In genomic region chr15:80058851-80059785, GRCh38 we compare ENCODE assay signal across 1 cellular context.
A peak's percentile ranks its signal among the peaks of the same experiment; 100 is the strongest.
TF ChIP-seq lines count a peak whose summit lies in the region.

TSS of gene ZFAND6 (plus strand) at chr15:80059676. CDS start at chr15:80120345, 60,669 bp downstream.

TF ChIP-seq in HepG2, 621 proteins besides CTCF, POLR2A, EP300 and RAD21 (continued from another document and continues in another):
- TF ChIP-seq, protein P1, sequence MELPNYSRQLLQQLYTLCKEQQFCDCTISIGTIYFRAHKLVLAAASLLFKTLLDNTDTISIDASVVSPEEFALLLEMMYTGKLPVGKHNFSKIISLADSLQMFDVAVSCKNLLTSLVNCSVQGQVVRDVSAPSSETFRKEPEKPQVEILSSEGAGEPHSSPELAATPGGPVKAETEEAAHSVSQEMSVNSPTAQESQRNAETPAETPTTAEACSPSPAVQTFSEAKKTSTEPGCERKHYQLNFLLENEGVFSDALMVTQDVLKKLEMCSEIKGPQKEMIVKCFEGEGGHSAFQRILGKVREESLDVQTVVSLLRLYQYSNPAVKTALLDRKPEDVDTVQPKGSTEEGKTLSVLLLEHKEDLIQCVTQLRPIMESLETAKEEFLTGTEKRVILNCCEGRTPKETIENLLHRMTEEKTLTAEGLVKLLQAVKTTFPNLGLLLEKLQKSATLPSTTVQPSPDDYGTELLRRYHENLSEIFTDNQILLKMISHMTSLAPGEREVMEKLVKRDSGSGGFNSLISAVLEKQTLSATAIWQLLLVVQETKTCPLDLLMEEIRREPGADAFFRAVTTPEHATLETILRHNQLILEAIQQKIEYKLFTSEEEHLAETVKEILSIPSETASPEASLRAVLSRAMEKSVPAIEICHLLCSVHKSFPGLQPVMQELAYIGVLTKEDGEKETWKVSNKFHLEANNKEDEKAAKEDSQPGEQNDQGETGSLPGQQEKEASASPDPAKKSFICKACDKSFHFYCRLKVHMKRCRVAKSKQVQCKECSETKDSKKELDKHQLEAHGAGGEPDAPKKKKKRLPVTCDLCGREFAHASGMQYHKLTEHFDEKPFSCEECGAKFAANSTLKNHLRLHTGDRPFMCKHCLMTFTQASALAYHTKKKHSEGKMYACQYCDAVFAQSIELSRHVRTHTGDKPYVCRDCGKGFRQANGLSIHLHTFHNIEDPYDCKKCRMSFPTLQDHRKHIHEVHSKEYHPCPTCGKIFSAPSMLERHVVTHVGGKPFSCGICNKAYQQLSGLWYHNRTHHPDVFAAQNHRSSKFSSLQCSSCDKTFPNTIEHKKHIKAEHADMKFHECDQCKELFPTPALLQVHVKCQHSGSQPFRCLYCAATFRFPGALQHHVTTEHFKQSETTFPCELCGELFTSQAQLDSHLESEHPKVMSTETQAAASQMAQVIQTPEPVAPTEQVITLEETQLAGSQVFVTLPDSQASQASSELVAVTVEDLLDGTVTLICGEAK (IDR thresholded peaks at IDR 0.05): no peak
- TF ChIP-seq, protein P1 (CRISPR knock-in tag; IDR thresholded peaks at IDR 0.05): no peak; the same call in 1 of the 2 replicates
- TF ChIP-seq ZNF564 (CRISPR knock-in tag; IDR thresholded peaks at IDR 0.05): no peak
- TF ChIP-seq ZNF296 (CRISPR knock-in tag; conservative IDR thresholded peaks at IDR 0.05): no peak
- TF ChIP-seq PAXIP1 (CRISPR knock-in tag; conservative IDR thresholded peaks at IDR 0.05): peak; percentile 52; the same call in 1 of the 2 replicates
- no peak for TF ChIP-seq ZBTB8A (CRISPR knock-in tag; IDR thresholded peaks at IDR 0.05; ENCODE audit: borderline replicate concordance, low read depth)
- TF ChIP-seq ARNTL (CRISPR knock-in tag; IDR thresholded peaks at IDR 0.05): peak; percentile 81
- TF ChIP-seq MAZ (IDR thresholded peaks at IDR 0.05; ENCODE audit: borderline replicate concordance, low read depth, low read length): peak; percentile 98
- TF ChIP-seq MAZ (CRISPR knock-in tag; IDR thresholded peaks at IDR 0.05; ENCODE audit: low read depth): no peak
- TF ChIP-seq, protein P2, sequence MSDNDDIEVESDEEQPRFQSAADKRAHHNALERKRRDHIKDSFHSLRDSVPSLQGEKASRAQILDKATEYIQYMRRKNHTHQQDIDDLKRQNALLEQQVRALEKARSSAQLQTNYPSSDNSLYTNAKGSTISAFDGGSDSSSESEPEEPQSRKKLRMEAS (IDR thresholded peaks at IDR 0.05): peak; percentile 52; the same call in 1 of the 2 replicates
- no peak for TF ChIP-seq MIXL1 (CRISPR knock-in tag; IDR thresholded peaks at IDR 0.05)
- no peak for TF ChIP-seq ZNF816 (CRISPR knock-in tag; IDR thresholded peaks at IDR 0.05; ENCODE audit: borderline replicate concordance)
- no peak for TF ChIP-seq ZNF225 (CRISPR knock-in tag; IDR thresholded peaks at IDR 0.05)
- no peak for TF ChIP-seq ZNF615 (CRISPR knock-in tag; IDR thresholded peaks at IDR 0.05; ENCODE audit: borderline replicate concordance)
- no peak for TF ChIP-seq GABPA (IDR thresholded peaks at IDR 0.05; ENCODE audit: low read depth, low read length)
- TF ChIP-seq GABPA (CRISPR knock-in tag; IDR thresholded peaks at IDR 0.05; ENCODE audit: low read depth): peak; percentile 8; the same call in 1 of the 2 replicates
- TF ChIP-seq ZSCAN9 (CRISPR knock-in tag; IDR thresholded peaks at IDR 0.05; ENCODE audit: borderline replicate concordance): no peak
- TF ChIP-seq SIN3B (IDR thresholded peaks at IDR 0.05; ENCODE audit: low read length): no peak
- TF ChIP-seq DPF2 (CRISPR knock-in tag; IDR thresholded peaks at IDR 0.05; ENCODE audit: borderline replicate concordance, low read depth): 0 out of 2 replicates have a peak, but pooled peaks have one; percentile 29
- TF ChIP-seq MTA3 (CRISPR knock-in tag; IDR thresholded peaks at IDR 0.05): no peak
- no peak for TF ChIP-seq KLF12 (CRISPR knock-in tag; IDR thresholded peaks at IDR 0.05; ENCODE audit: borderline replicate concordance)
- peak; percentile 25; the same call in 1 of the 2 replicates for TF ChIP-seq TBX2 (CRISPR knock-in tag; IDR thresholded peaks at IDR 0.05; ENCODE audit: borderline replicate concordance)
- TF ChIP-seq, protein P3, sequence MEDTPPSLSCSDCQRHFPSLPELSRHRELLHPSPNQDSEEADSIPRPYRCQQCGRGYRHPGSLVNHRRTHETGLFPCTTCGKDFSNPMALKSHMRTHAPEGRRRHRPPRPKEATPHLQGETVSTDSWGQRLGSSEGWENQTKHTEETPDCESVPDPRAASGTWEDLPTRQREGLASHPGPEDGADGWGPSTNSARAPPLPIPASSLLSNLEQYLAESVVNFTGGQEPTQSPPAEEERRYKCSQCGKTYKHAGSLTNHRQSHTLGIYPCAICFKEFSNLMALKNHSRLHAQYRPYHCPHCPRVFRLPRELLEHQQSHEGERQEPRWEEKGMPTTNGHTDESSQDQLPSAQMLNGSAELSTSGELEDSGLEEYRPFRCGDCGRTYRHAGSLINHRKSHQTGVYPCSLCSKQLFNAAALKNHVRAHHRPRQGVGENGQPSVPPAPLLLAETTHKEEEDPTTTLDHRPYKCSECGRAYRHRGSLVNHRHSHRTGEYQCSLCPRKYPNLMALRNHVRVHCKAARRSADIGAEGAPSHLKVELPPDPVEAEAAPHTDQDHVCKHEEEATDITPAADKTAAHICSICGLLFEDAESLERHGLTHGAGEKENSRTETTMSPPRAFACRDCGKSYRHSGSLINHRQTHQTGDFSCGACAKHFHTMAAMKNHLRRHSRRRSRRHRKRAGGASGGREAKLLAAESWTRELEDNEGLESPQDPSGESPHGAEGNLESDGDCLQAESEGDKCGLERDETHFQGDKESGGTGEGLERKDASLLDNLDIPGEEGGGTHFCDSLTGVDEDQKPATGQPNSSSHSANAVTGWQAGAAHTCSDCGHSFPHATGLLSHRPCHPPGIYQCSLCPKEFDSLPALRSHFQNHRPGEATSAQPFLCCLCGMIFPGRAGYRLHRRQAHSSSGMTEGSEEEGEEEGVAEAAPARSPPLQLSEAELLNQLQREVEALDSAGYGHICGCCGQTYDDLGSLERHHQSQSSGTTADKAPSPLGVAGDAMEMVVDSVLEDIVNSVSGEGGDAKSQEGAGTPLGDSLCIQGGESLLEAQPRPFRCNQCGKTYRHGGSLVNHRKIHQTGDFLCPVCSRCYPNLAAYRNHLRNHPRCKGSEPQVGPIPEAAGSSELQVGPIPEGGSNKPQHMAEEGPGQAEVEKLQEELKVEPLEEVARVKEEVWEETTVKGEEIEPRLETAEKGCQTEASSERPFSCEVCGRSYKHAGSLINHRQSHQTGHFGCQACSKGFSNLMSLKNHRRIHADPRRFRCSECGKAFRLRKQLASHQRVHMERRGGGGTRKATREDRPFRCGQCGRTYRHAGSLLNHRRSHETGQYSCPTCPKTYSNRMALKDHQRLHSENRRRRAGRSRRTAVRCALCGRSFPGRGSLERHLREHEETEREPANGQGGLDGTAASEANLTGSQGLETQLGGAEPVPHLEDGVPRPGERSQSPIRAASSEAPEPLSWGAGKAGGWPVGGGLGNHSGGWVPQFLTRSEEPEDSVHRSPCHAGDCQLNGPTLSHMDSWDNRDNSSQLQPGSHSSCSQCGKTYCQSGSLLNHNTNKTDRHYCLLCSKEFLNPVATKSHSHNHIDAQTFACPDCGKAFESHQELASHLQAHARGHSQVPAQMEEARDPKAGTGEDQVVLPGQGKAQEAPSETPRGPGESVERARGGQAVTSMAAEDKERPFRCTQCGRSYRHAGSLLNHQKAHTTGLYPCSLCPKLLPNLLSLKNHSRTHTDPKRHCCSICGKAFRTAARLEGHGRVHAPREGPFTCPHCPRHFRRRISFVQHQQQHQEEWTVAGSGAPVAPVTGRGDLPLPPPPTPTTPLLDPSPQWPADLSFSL (CRISPR knock-in tag; IDR thresholded peaks at IDR 0.05): no peak
- no peak for TF ChIP-seq NCOA2 (CRISPR knock-in tag; IDR thresholded peaks at IDR 0.05)
- TF ChIP-seq ZNF207 (IDR thresholded peaks at IDR 0.05; ENCODE audit: borderline replicate concordance): no peak
- TF ChIP-seq ZNF501 (CRISPR knock-in tag; IDR thresholded peaks at IDR 0.05): no peak; the same call in none of the 2 replicates
- TF ChIP-seq ZKSCAN8 (CRISPR knock-in tag; IDR thresholded peaks at IDR 0.05; ENCODE audit: borderline replicate concordance): no peak
- no peak for TF ChIP-seq ZNF101 (CRISPR knock-in tag; IDR thresholded peaks at IDR 0.05; ENCODE audit: borderline replicate concordance, low read depth)
- no peak for TF ChIP-seq ZNF326 (CRISPR knock-in tag; IDR thresholded peaks at IDR 0.05; ENCODE audit: borderline replicate concordance)
- TF ChIP-seq ZNF605 (CRISPR knock-in tag; IDR thresholded peaks at IDR 0.05): 0 out of 2 replicates have a peak, but pooled peaks have one; percentile 74
- TF ChIP-seq, protein P4, sequence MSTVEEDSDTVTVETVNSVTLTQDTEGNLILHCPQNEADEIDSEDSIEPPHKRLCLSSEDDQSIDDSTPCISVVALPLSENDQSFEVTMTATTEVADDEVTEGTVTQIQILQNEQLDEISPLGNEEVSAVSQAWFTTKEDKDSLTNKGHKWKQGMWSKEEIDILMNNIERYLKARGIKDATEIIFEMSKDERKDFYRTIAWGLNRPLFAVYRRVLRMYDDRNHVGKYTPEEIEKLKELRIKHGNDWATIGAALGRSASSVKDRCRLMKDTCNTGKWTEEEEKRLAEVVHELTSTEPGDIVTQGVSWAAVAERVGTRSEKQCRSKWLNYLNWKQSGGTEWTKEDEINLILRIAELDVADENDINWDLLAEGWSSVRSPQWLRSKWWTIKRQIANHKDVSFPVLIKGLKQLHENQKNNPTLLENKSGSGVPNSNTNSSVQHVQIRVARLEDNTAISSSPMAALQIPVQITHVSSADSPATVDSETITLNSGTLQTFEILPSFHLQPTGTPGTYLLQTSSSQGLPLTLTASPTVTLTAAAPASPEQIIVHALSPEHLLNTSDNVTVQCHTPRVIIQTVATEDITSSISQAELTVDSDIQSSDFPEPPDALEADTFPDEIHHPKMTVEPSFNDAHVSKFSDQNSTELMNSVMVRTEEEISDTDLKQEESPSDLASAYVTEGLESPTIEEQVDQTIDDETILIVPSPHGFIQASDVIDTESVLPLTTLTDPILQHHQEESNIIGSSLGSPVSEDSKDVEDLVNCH (CRISPR knock-in tag; IDR thresholded peaks at IDR 0.05): no peak
- TF ChIP-seq PITX1 (CRISPR knock-in tag; IDR thresholded peaks at IDR 0.05): no peak; the same call in 1 of the 2 replicates
- peak; percentile 40; the same call in 1 of the 2 replicates for TF ChIP-seq ZNF264 (CRISPR knock-in tag; IDR thresholded peaks at IDR 0.05)
- peak; percentile 18; the same call in 1 of the 2 replicates for TF ChIP-seq FOXP4 (CRISPR knock-in tag; IDR thresholded peaks at IDR 0.05)
- TF ChIP-seq ELF1 (CRISPR knock-in tag; IDR thresholded peaks at IDR 0.05): 0 out of 2 replicates have a peak, but pooled peaks have one; percentile 11
- no peak for TF ChIP-seq PAF1 (CRISPR knock-in tag; IDR thresholded peaks at IDR 0.05)
- TF ChIP-seq ZMYM4 (CRISPR knock-in tag; IDR thresholded peaks at IDR 0.05): peak; percentile 74; the same call in 1 of the 2 replicates
